24 cellular contexts compared by ENCODE assay signal in the genomic region with DNA sequence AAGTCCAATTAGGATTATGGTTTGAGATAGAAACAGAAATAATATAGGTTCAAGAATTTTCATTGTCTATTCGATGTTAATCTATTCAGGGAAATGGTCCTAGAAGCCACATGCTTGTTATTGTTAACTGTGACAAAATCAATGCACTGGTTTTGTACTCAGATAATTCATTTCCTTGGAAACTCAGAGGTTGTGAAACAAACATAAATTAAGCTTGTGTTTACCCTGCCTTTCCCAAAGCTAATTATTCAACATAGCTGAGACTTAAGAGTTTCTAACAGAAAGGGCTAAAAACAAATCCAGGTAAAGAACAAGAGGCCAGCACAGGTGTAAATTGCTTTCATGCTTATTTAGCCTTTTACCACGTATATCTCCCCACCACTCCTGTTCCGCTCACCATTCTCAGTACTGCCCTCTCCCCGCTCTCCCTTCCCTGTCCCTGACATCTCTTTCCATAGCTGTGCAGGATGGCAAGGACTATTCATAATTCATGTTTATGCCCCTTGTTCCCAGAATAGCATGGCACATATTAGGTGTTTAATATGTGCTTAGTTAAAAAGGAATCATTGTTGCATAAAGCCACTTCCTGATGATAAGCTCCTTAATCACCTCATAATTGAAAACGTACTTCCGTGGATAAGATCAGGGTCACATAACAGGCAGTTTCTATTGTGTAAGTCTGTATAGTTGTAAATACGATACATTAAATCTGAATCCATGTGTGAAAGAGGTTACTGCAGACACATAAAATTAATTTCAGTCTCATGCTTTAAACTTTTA.
DNase-seq lines count a peak whose midpoint lies in the region; ATAC-seq, FAIRE-seq and TF ChIP-seq lines count a peak whose summit lies in the region.
"Had no signal": no experiment of that assay in that cellular context is flagged by ENCODE, and none has a peak within 500 bp of the region (broad histone marks: within the 10 kb centered on the region; RNA-seq: fewer than 3 reads in every experiment).

No MANE protein-coding gene starts in this region.

- H4K20me1 ChIP-seq in BLaER1, result no peaks in the 10 kb centered on the region

- TF ChIP-seq CTCF in bronchial epithelial cell (IDR thresholded peaks at IDR 0.05; ENCODE audit: insufficient read depth, low read length, severe bottlenecking), result no peak

- no peak for ATAC-seq in HG03442 (IDR thresholded peaks at IDR 0.05; ENCODE audit: unreplicated experiment)
- ATAC-seq in GM18502 (IDR thresholded peaks at IDR 0.05; ENCODE audit: poor library complexity, unreplicated experiment), result no peak
- ATAC-seq: sciatic nerve, T-helper 17 cell had no signal

- no peak for FAIRE-seq in bronchial epithelial cell (lab: Jason Lieb, UNC)
- FAIRE-seq: RCC 7860 had no signal

- DNase-seq in NCI-H1417 treated with DMSO at 0.1 percent for 48 hours (lab: John Stamatoyannopoulos, UW) (peak; percentile 9), bronchial epithelial cell (ENCODE audit: low read depth) (peak; percentile 65), left kidney (ENCODE audit: low read depth, low spot score) (peak; percentile 11), AG20443 (ENCODE audit: low spot score) (no peak), mesenteric fat pad (ENCODE audit: low spot score) (no peak)
- DNase-seq: ACHN; activated naive CD8-positive, alpha-beta T cell treated with anti-CD3 and anti-CD28 coated beads, Interleukin-2, amount 10 ng/mL, durations not matched to agents 7 days and 5 days; effector CD4-positive, alpha-beta T cell; head of caudate nucleus; KBM-7; MV-4-11; natural killer cell; NCI-H1930; stimulated activated CD4-positive, alpha-beta T cell treated with anti-CD3 and anti-CD28 coated beads, Interleukin-15, amount 100 ng/mL, for 24 hours; stimulated activated CD8-positive, alpha-beta memory T cell treated with anti-CD3 and anti-CD28 coated beads, Interleukin-4, amount 100 ng/mL, for 48 hours; T-helper 17 cell; upper lobe of left lung; WERI-Rb-1 had no signal

- peaks cover 10% of the 10 kb centered on the region; the same call in 1 of the 2 replicates for H3K4me1 ChIP-seq in BLaER1
- H3K4me1 ChIP-seq: HAP-1, upper lobe of left lung had no signal

- H3K27me3 ChIP-seq in BLaER1, result no peaks in the 10 kb centered on the region
- no peaks in the 10 kb centered on the region for H3K27me3 ChIP-seq in bronchial epithelial cell (ENCODE audit: control insufficient read depth, insufficient read depth, low read length)
- H3K27me3 ChIP-seq: upper lobe of left lung had no signal

- H3K27ac ChIP-seq in BLaER1, result no peak overlapping the region
- H3K27ac ChIP-seq: upper lobe of left lung, WERI-Rb-1 had no signal

- H3K36me3 ChIP-seq in BLaER1, result no peaks in the 10 kb centered on the region
- H3K36me3 ChIP-seq in bronchial epithelial cell (ENCODE audit: control insufficient read depth, insufficient read depth, low read length), result no peaks in the 10 kb centered on the region
- H3K36me3 ChIP-seq: HAP-1, upper lobe of left lung, WERI-Rb-1 had no signal

- H3K9me3 ChIP-seq in BLaER1, result no peaks in the 10 kb centered on the region
- H3K9me3 ChIP-seq: HAP-1, upper lobe of left lung had no signal

- H3K4me2 ChIP-seq in BLaER1, result 0 out of 2 replicates have a peak overlapping the region, but pooled peaks have one; percentile 21

- H3K9ac ChIP-seq in BLaER1, result no peak overlapping the region

- no peak overlapping the region for H3K4me3 ChIP-seq in BLaER1
- no peak overlapping the region for H3K4me3 ChIP-seq in bronchial epithelial cell (ENCODE audit: low read depth, low read length)
- H3K4me3 ChIP-seq: HAP-1, upper lobe of left lung had no signal

Comparison
In these comparisons a context has a peak if more than half of its experiments do, and no peak if none do; other contexts are left out.
1. DNase-seq: peak in NCI-H1417 treated with DMSO at 0.1 percent for 48 hours (single experiment), bronchial epithelial cell (single experiment) and left kidney (single experiment); none in AG20443 (single experiment) and mesenteric fat pad (single experiment).